ENCODE assay signal across 10 cellular contexts in genomic region chr7:66910789-66911188, GRCh38.
"Had no signal": no experiment of that assay in that cellular context is flagged by ENCODE, and none has a peak within 500 bp of the region (broad histone marks: within the 10 kb centered on the region; RNA-seq: fewer than 3 reads in every experiment).

No MANE protein-coding gene starts in this region.

- ATAC-seq: GM23338, K562 had no signal

- H3K4me3 ChIP-seq: GM23338, K562 had no signal

- H3K27ac ChIP-seq: HL-60 had no signal

- H3K4me2 ChIP-seq: GM23338 had no signal

- DNase-seq: H9, HCEC 1CT, HFFc6, IMR-90, KG1 had no signal

- H2AFZ ChIP-seq: GM23338 had no signal

- FAIRE-seq: H1, H54, K562 had no signal
